8 cellular contexts compared by ENCODE assay signal in genomic region chr2:118223487-118224136, GRCh38.
DNase-seq lines count a peak whose midpoint lies in the region; ATAC-seq and TF ChIP-seq lines count a peak whose summit lies in the region.

No MANE protein-coding gene starts in this region.

- ATAC-seq in GM18505 (IDR thresholded peaks at IDR 0.05; ENCODE audit: unreplicated experiment), result peak; percentile 5
- ATAC-seq in HG02571 (IDR thresholded peaks at IDR 0.05; ENCODE audit: unreplicated experiment), result peak; percentile 15
- ATAC-seq in lower lobe of right lung, result no peak

- DNase-seq in activated T-cell treated with anti-CD3 and anti-CD28 coated beads, Interleukin-2, amount 50 U/mL, for 48 hours, result peak; percentile 25 to 29
- no peak for DNase-seq in lower lobe of right lung
- no peak for DNase-seq in vagina (ENCODE audit: extremely low spot score in 2 of 2)
- DNase-seq in NCI-H2081 (lab: John Stamatoyannopoulos, UW), result no peak
- DNase-seq in NCI-H774 (lab: John Stamatoyannopoulos, UW), result no peak
- no peak for DNase-seq in SJCRH30

- intact Hi-C loops in lower lobe of right lung (cut with DNase I), result loop anchor here (10.0 kb wide), 1 partner anchor 631 kb away; no protein-coding TSS in a partner anchor
- intact Hi-C loops in vagina (cut with DNase I), result loop anchor here (5.0 kb wide), 1 partner anchor 629 kb away; no protein-coding TSS in a partner anchor

- TF ChIP-seq POLR2A in GM18505 (IDR thresholded peaks at IDR 0.05; ENCODE audit: borderline replicate concordance, extremely low read depth, insufficient read depth, insufficient read length) (no peak), vagina (IDR thresholded peaks at IDR 0.05) (no peak)

- H3K27me3 ChIP-seq in lower lobe of right lung (ENCODE audit: low read depth) (peaks cover 76% of the 10 kb centered on the region), vagina (peaks cover 8% of the 10 kb centered on the region), SJCRH30 (peaks cover 8% of the 10 kb centered on the region; the same call in 1 of the 2 replicates)

- no peak for TF ChIP-seq CTCF in lower lobe of right lung (IDR thresholded peaks at IDR 0.05)
- TF ChIP-seq CTCF in vagina (IDR thresholded peaks at IDR 0.05), result no peak

- H3K9me3 ChIP-seq in lower lobe of right lung, result no peaks in the 10 kb centered on the region
- no peaks in the 10 kb centered on the region for H3K9me3 ChIP-seq in vagina
- H3K9me3 ChIP-seq in SJCRH30 (replicated peaks), result no peaks in the 10 kb centered on the region

- H3K4me3 ChIP-seq in lower lobe of right lung, result peak overlapping the region; percentile 52
- H3K4me3 ChIP-seq in vagina, result peak overlapping the region; percentile 31 to 43
- H3K4me3 ChIP-seq in SJCRH30, result no peak overlapping the region

- H3K36me3 ChIP-seq in lower lobe of right lung, result no peaks in the 10 kb centered on the region
- no peaks in the 10 kb centered on the region for H3K36me3 ChIP-seq in vagina
- H3K36me3 ChIP-seq in SJCRH30, result no peaks in the 10 kb centered on the region

- H3K4me1 ChIP-seq in lower lobe of right lung, result peaks cover 18% of the 10 kb centered on the region
- H3K4me1 ChIP-seq in vagina, result peaks cover 15% of the 10 kb centered on the region
- no peaks in the 10 kb centered on the region for H3K4me1 ChIP-seq in SJCRH30

- H3K27ac ChIP-seq in lower lobe of right lung, result peak overlapping the region; percentile 46
- no peak overlapping the region for H3K27ac ChIP-seq in vagina
- H3K27ac ChIP-seq in SJCRH30, result no peak overlapping the region

Comparison
In these comparisons a context has a peak if more than half of its experiments do, and no peak if none do; other contexts are left out.
1. ATAC-seq: peak in GM18505 (single experiment) and HG02571 (single experiment); none in lower lobe of right lung (0 of 2).
2. DNase-seq: peak in activated T-cell treated with anti-CD3 and anti-CD28 coated beads, Interleukin-2, amount 50 U/mL, for 48 hours (2 of 2); none in lower lobe of right lung (single experiment), vagina (0 of 2), NCI-H2081 (0 of 2), NCI-H774 (single experiment) and SJCRH30 (0 of 2).